ENCODE assay signal across 14 cellular contexts in genomic region chr14:101880016-101880297, GRCh38.
A peak's percentile ranks its signal among the peaks of the same experiment; 100 is the strongest.
DNase-seq lines count a peak whose midpoint lies in the region; ATAC-seq and TF ChIP-seq lines count a peak whose summit lies in the region.
"Had no signal": no experiment of that assay in that cellular context is flagged by ENCODE, and none has a peak within 500 bp of the region (broad histone marks: within the 10 kb centered on the region; RNA-seq: fewer than 3 reads in every experiment).

No MANE protein-coding gene starts in this region.

- no peak for DNase-seq in activated CD8-positive, alpha-beta memory T cell treated with anti-CD3 and anti-CD28 coated beads, Interleukin-2, amount 10 ng/mL, durations not matched to agents 7 days and 5 days
- no peak for DNase-seq in activated CD8-positive, alpha-beta memory T cell treated with anti-CD3 and anti-CD28 coated beads for 24 hours
- no peak for DNase-seq in CD8-positive, alpha-beta memory T cell
- DNase-seq in activated T-helper 2 cell treated with anti-CD3 and anti-CD28 coated beads, Interferon-gamma antibody, Interleukin-2, Interleukin-4, amounts not matched to agents 10 μg/mL and 5 μg/mL and 100 μg/mL, durations not matched to agents 14 hours and 24 hours and 36 hours (ENCODE audit: low spot score) = no peak
- DNase-seq in natural killer cell (no peak), NCI-H1436 treated with DMSO at 0.1 percent for 48 hours (lab: John Stamatoyannopoulos, UW) (no peak), hypothalamus (lab: John Stamatoyannopoulos, UW) (no peak), mammary epithelial cell (no peak)
- DNase-seq: central memory CD4-positive, alpha-beta T cell; GF-D8; KG1; NCI-H1105; NCI-H69 had no signal

- no peaks in the 10 kb centered on the region for H3K9me3 ChIP-seq in CD8-positive, alpha-beta memory T cell (ENCODE audit: low read length)
- H3K9me3 ChIP-seq in mammary epithelial cell (replicated peaks; ENCODE audit: insufficient read depth, low read length) = no peaks in the 10 kb centered on the region
- H3K9me3 ChIP-seq: spleen had no signal

- H4K20me1 ChIP-seq in mammary epithelial cell (ENCODE audit: insufficient read depth, low read length) = no peaks in the 10 kb centered on the region

- CTCF ChIA-PET in activated CD8-positive, alpha-beta memory T cell treated with anti-CD3 and anti-CD28 coated beads, Interleukin-2, amount 10 ng/mL, durations not matched to agents 7 days and 5 days (lab: Charles Lee) = no interaction called here
- CTCF ChIA-PET in CD8-positive, alpha-beta memory T cell (lab: Charles Lee) = interaction anchor here (0.8 to 1.1 kb wide), 2 partner anchors 34 to 173 kb away, joined by 3 read pairs; no protein-coding TSS in a partner anchor
- CTCF ChIA-PET in mammary epithelial cell (lab: Charles Lee; ENCODE audit: low non-redundant PET) = no interaction called here

- H2AFZ ChIP-seq in mammary epithelial cell (ENCODE audit: low read depth, low read length) = no peak overlapping the region

- peak overlapping the region; percentile 15 for H3K27ac Mint-ChIP-seq in activated CD8-positive, alpha-beta memory T cell treated with anti-CD3 and anti-CD28 coated beads, Interleukin-2, amount 10 ng/mL, durations not matched to agents 7 days and 5 days
- H3K27ac Mint-ChIP-seq in CD8-positive, alpha-beta memory T cell = peak overlapping the region; percentile 71 to 96 (median 92)
- peak overlapping the region; percentile 83 for H3K27ac Mint-ChIP-seq in activated T-helper 2 cell treated with anti-CD3 and anti-CD28 coated beads, Interferon-gamma antibody, Interleukin-2, Interleukin-4, amounts not matched to agents 10 μg/mL and 5 μg/mL and 100 μg/mL, durations not matched to agents 14 hours and 24 hours and 36 hours
- H3K27ac Mint-ChIP-seq in natural killer cell = peak overlapping the region; percentile 93 to 94

- H3K79me2 ChIP-seq in mammary epithelial cell (ENCODE audit: insufficient read depth, low read length) = peaks cover 58% of the 10 kb centered on the region

- no peak overlapping the region for H3K4me2 ChIP-seq in mammary epithelial cell (ENCODE audit: insufficient read depth, low read depth, low read length)

- H3K4me1 Mint-ChIP-seq in activated CD8-positive, alpha-beta memory T cell treated with anti-CD3 and anti-CD28 coated beads, Interleukin-2, amount 10 ng/mL, durations not matched to agents 7 days and 5 days = peaks cover 54% of the 10 kb centered on the region
- peaks cover 69 to 76% (median 73%) of the 10 kb centered on the region in 3 donors for H3K4me1 Mint-ChIP-seq in CD8-positive, alpha-beta memory T cell
- H3K4me1 Mint-ChIP-seq in activated T-helper 2 cell treated with anti-CD3 and anti-CD28 coated beads, Interferon-gamma antibody, Interleukin-2, Interleukin-4, amounts not matched to agents 10 μg/mL and 5 μg/mL and 100 μg/mL, durations not matched to agents 14 hours and 24 hours and 36 hours (ENCODE audit: low read depth) = peaks cover 55% of the 10 kb centered on the region
- peaks cover 67 to 79% of the 10 kb centered on the region in 2 donors for H3K4me1 Mint-ChIP-seq in natural killer cell

- H3K9ac ChIP-seq in mammary epithelial cell (ENCODE audit: insufficient read depth, low read length) = no peak overlapping the region

- H3K36me3 Mint-ChIP-seq in activated CD8-positive, alpha-beta memory T cell treated with anti-CD3 and anti-CD28 coated beads, Interleukin-2, amount 10 ng/mL, durations not matched to agents 7 days and 5 days = peaks cover 47% of the 10 kb centered on the region
- H3K36me3 Mint-ChIP-seq in CD8-positive, alpha-beta memory T cell = peaks cover 0 to 89% (median 21%) of the 10 kb centered on the region in 3 donors
- H3K36me3 Mint-ChIP-seq in activated T-helper 2 cell treated with anti-CD3 and anti-CD28 coated beads, Interferon-gamma antibody, Interleukin-2, Interleukin-4, amounts not matched to agents 10 μg/mL and 5 μg/mL and 100 μg/mL, durations not matched to agents 14 hours and 24 hours and 36 hours (ENCODE audit: low read depth) = peaks cover 62% of the 10 kb centered on the region
- H3K36me3 Mint-ChIP-seq in natural killer cell = no peaks in the 10 kb centered on the region

- 100% methylated on average over 2 of the region's 5 CpGs for WGBS in mammary epithelial cell (ENCODE audit: low coverage, missing lambda C conversion rate)

- H3K27me3 ChIP-seq in CD8-positive, alpha-beta memory T cell (ENCODE audit: insufficient read depth, low read length, poor library complexity, severe bottlenecking) = no peaks in the 10 kb centered on the region
- H3K27me3 ChIP-seq in mammary epithelial cell (ENCODE audit: insufficient read depth, low read length) = no peaks in the 10 kb centered on the region
- H3K27me3 ChIP-seq: spleen had no signal

- TF ChIP-seq CTCF in natural killer cell (IDR thresholded peaks at IDR 0.05) (no peak), mammary epithelial cell (conservative IDR thresholded peaks at IDR 0.05 in 1 of 2, IDR thresholded peaks at IDR 0.05 in 1 of 2; ENCODE audit: extremely low read depth in 1 of 2, insufficient read depth in 1 of 2, low read depth in 1 of 2, low read length in 2 of 2) (no peak)

- no peak overlapping the region for H3K4me3 Mint-ChIP-seq in activated CD8-positive, alpha-beta memory T cell treated with anti-CD3 and anti-CD28 coated beads, Interleukin-2, amount 10 ng/mL, durations not matched to agents 7 days and 5 days
- peak overlapping the region in 4 of 7 donors; percentile 26 to 34 (median 34) for H3K4me3 Mint-ChIP-seq in CD8-positive, alpha-beta memory T cell
- H3K4me3 Mint-ChIP-seq in activated T-helper 2 cell treated with anti-CD3 and anti-CD28 coated beads, Interferon-gamma antibody, Interleukin-2, Interleukin-4, amounts not matched to agents 10 μg/mL and 5 μg/mL and 100 μg/mL, durations not matched to agents 14 hours and 24 hours and 36 hours (ENCODE audit: low read depth) = no peak overlapping the region
- peak overlapping the region; percentile 69 for H3K4me3 Mint-ChIP-seq in natural killer cell

- intact Hi-C loops in activated T-helper 2 cell treated with anti-CD3 and anti-CD28 coated beads, Interferon-gamma antibody, Interleukin-2, Interleukin-4, amounts not matched to agents 10 μg/mL and 5 μg/mL and 100 μg/mL, durations not matched to agents 14 hours and 24 hours and 36 hours (cut with micrococcal nuclease) = no loop called here
- intact Hi-C loops in natural killer cell (cut with micrococcal nuclease) = no loop called here
- intact Hi-C loops in mammary epithelial cell (cut with micrococcal nuclease) = no loop called here

- peaks cover 59% of the 10 kb centered on the region for H3K4me1 ChIP-seq in CD8-positive, alpha-beta memory T cell (ENCODE audit: insufficient read depth, low read length)
- no peaks in the 10 kb centered on the region for H3K4me1 ChIP-seq in mammary epithelial cell (ENCODE audit: insufficient read depth, low read length)

- H3K4me3 ChIP-seq in CD8-positive, alpha-beta memory T cell (ENCODE audit: low read length) = no peak overlapping the region
- no peak overlapping the region for H3K4me3 ChIP-seq in mammary epithelial cell (replicated peaks in 1 of 3; ENCODE audit: insufficient read depth in 1 of 3, low read depth in 2 of 3, low read length in 3 of 3)
- H3K4me3 ChIP-seq: spleen had no signal

- BruUV-seq in mammary epithelial cell (replicated peaks; lab: Mats Ljungman, UMichigan) = no TSS peak

- ATAC-seq in activated CD8-positive, alpha-beta memory T cell treated with anti-CD3 and anti-CD28 coated beads, Interleukin-2, amount 10 ng/mL, durations not matched to agents 7 days and 5 days = no peak
- no peak for ATAC-seq in natural killer cell

- H3K9me3 Mint-ChIP-seq in activated CD8-positive, alpha-beta memory T cell treated with anti-CD3 and anti-CD28 coated beads, Interleukin-2, amount 10 ng/mL, durations not matched to agents 7 days and 5 days (ENCODE audit: low read depth) = no peaks in the 10 kb centered on the region
- H3K9me3 Mint-ChIP-seq in CD8-positive, alpha-beta memory T cell = no peaks in the 10 kb centered on the region
- no peaks in the 10 kb centered on the region for H3K9me3 Mint-ChIP-seq in activated T-helper 2 cell treated with anti-CD3 and anti-CD28 coated beads, Interferon-gamma antibody, Interleukin-2, Interleukin-4, amounts not matched to agents 10 μg/mL and 5 μg/mL and 100 μg/mL, durations not matched to agents 14 hours and 24 hours and 36 hours
- H3K9me3 Mint-ChIP-seq in natural killer cell = no peaks in the 10 kb centered on the region

- no peak overlapping the region for H3K27ac ChIP-seq in CD8-positive, alpha-beta memory T cell (ENCODE audit: low read depth, low read length)
- no peak overlapping the region for H3K27ac ChIP-seq in mammary epithelial cell (ENCODE audit: insufficient read depth, low read depth, low read length)

- H3K27me3 Mint-ChIP-seq in activated CD8-positive, alpha-beta memory T cell treated with anti-CD3 and anti-CD28 coated beads, Interleukin-2, amount 10 ng/mL, durations not matched to agents 7 days and 5 days = no peaks in the 10 kb centered on the region
- H3K27me3 Mint-ChIP-seq in CD8-positive, alpha-beta memory T cell = peaks cover 0 to 3% of the 10 kb centered on the region in 2 donors
- no peaks in the 10 kb centered on the region for H3K27me3 Mint-ChIP-seq in activated T-helper 2 cell treated with anti-CD3 and anti-CD28 coated beads, Interferon-gamma antibody, Interleukin-2, Interleukin-4, amounts not matched to agents 10 μg/mL and 5 μg/mL and 100 μg/mL, durations not matched to agents 14 hours and 24 hours and 36 hours (ENCODE audit: low read depth)
- H3K27me3 Mint-ChIP-seq in natural killer cell (ENCODE audit: low read depth in 2 of 2) = no peaks in the 10 kb centered on the region

- peaks cover 68% of the 10 kb centered on the region for H3K36me3 ChIP-seq in CD8-positive, alpha-beta memory T cell (ENCODE audit: insufficient read depth, low read length)
- H3K36me3 ChIP-seq in mammary epithelial cell (ENCODE audit: insufficient read depth, low read length) = peaks cover 2% of the 10 kb centered on the region

- in situ Hi-C loops in mammary epithelial cell (cut with MboI; ENCODE audit: low sequenced_read_pairs in 2 of 2) = no loop called here

- POLR2A ChIA-PET in CD8-positive, alpha-beta memory T cell (lab: Charles Lee) = no interaction called here

- dilution Hi-C loops in mammary epithelial cell (cut with HindIII; ENCODE audit: low sequenced_read_pairs) = loop anchor here (5.0 kb wide), 1 partner anchor 33 kb away; no protein-coding TSS in a partner anchor

Comparison
In these comparisons a context has a peak if more than half of its experiments do, and no peak if none do; other contexts are left out.
1. H3K27ac Mint-ChIP-seq: peak in every context shown above with its lines; median percentile 94 in natural killer cell; 92 in CD8-positive, alpha-beta memory T cell; 83 in activated T-helper 2 cell treated with anti-CD3 and anti-CD28 coated beads, Interferon-gamma antibody, Interleukin-2, Interleukin-4, amounts not matched to agents 10 μg/mL and 5 μg/mL and 100 μg/mL, durations not matched to agents 14 hours and 24 hours and 36 hours; 15 in activated CD8-positive, alpha-beta memory T cell treated with anti-CD3 and anti-CD28 coated beads, Interleukin-2, amount 10 ng/mL, durations not matched to agents 7 days and 5 days.
2. H3K4me3 Mint-ChIP-seq: peak in CD8-positive, alpha-beta memory T cell (4 of 7) and natural killer cell (single experiment); none in activated CD8-positive, alpha-beta memory T cell treated with anti-CD3 and anti-CD28 coated beads, Interleukin-2, amount 10 ng/mL, durations not matched to agents 7 days and 5 days (single experiment) and activated T-helper 2 cell treated with anti-CD3 and anti-CD28 coated beads, Interferon-gamma antibody, Interleukin-2, Interleukin-4, amounts not matched to agents 10 μg/mL and 5 μg/mL and 100 μg/mL, durations not matched to agents 14 hours and 24 hours and 36 hours (single experiment).